38 cellular contexts compared by ENCODE assay signal in the genomic region with DNA sequence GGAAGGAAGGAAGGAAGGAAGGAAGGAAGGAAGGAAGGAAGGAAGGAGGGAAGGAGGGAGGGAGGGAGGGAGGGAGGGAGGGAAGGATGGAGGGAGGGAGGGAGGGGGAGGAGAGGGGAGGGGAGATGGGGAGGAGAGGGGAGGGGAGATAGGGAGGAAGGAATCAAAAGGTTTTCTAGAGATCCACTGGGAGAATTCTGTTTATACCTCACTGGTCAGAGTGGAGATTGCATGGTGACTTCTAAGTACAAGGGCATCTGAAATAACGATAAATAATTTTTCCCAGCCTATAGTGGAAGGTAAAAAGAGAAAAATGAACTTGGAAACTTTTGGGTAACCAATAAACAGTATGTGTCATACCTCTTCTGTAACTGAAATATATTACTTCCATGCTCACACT. TPM values are rescaled to one million over a fixed set of nuclear protein-coding genes. Genes with fewer than 3 reads are reported as not detected.
"Had no signal": no experiment of that assay in that cellular context is flagged by ENCODE, and none has a peak within 500 bp of the region (broad histone marks: within the 10 kb centered on the region; RNA-seq: fewer than 3 reads in every experiment).

No MANE protein-coding gene starts in this region.

- H3K4me1 ChIP-seq: adrenal gland, body of pancreas, breast epithelium had no signal

- H3K36me3 ChIP-seq: adrenal gland, brain microvascular endothelial cell, breast epithelium had no signal

- H3K4me3 ChIP-seq: adrenal gland, body of pancreas, breast epithelium had no signal

- H3K27ac ChIP-seq: adrenal gland, body of pancreas, brain microvascular endothelial cell, breast epithelium, VCaP had no signal

- H3K4me1 Mint-ChIP-seq: activated B cell treated with CpG ODN at 0.5 μM for 24 hours; activated CD4-positive, alpha-beta T cell treated with anti-CD3 and anti-CD28 coated beads, Interleukin-2, amount 10 ng/mL, durations not matched to agents 24 days and 14 days; activated naive CD8-positive, alpha-beta T cell treated with anti-CD3 and anti-CD28 coated beads for 36 hours; activated T-helper 17 cell treated with anti-CD3 and anti-CD28 coated beads, Interleukin-2, amount 50 U/mL, for 72 hours; central memory CD8-positive, alpha-beta T cell had no signal

- H3K36me3 Mint-ChIP-seq: activated CD4-positive, alpha-beta memory T cell treated with anti-CD3 and anti-CD28 coated beads for 36 hours; activated naive CD4-positive, alpha-beta T cell treated with anti-CD3 and anti-CD28 coated beads, Interleukin-2, amount 50 U/mL, for 72 hours had no signal

- ATAC-seq: activated CD8-positive, alpha-beta T cell treated with anti-CD3 and anti-CD28 coated beads for 36 hours; activated naive CD4-positive, alpha-beta T cell treated with anti-CD3 and anti-CD28 coated beads, Interleukin-2, amount 50 U/mL, for 72 hours; activated T-cell treated with anti-CD3 and anti-CD28 coated beads, Interleukin-2, amount 50 U/mL, for 4 hours; activated T-cell treated with anti-CD3 and anti-CD28 coated beads, Interleukin-2, amount 50 U/mL, for 72 hours; activated T-helper 17 cell treated with anti-CD3 and anti-CD28 coated beads, Interleukin-2, amount 50 U/mL, for 72 hours; body of pancreas had no signal

- DNase-seq: activated B cell treated with CpG ODN at 0.5 μM for 24 hours; activated CD4-positive, alpha-beta memory T cell treated with anti-CD3 and anti-CD28 coated beads for 36 hours; activated CD4-positive, alpha-beta T cell treated with anti-CD3 and anti-CD28 coated beads for 4 hours; activated CD4-positive, alpha-beta T cell treated with anti-CD3 and anti-CD28 coated beads, Interleukin-2, amount 10 ng/mL, durations not matched to agents 24 days and 14 days; activated CD4-positive, alpha-beta T cell treated with anti-CD3 and anti-CD28 coated beads, Interleukin-2, amount 50 U/mL, for 1 hour; activated CD4-positive, alpha-beta T cell treated with anti-CD3 and anti-CD28 coated beads, Interleukin-2, amount 50 U/mL, for 4 hours; activated CD4-positive, CD25-positive, alpha-beta regulatory T cell treated with anti-CD3 and anti-CD28 coated beads, Interleukin-2, amount 50 U/mL, for 72 hours; activated CD8-positive, alpha-beta memory T cell treated with anti-CD3 and anti-CD28 coated beads, Interleukin-2, amount 50 U/mL, for 4 hours; activated CD8-positive, alpha-beta T cell treated with anti-CD3 and anti-CD28 coated beads for 36 hours; activated effector memory CD4-positive, alpha-beta T cell treated with anti-CD3 and anti-CD28 coated beads, Interleukin-2, amount 50 U/mL, for 16 hours; activated gamma-delta T cell treated with Interleukin-2 at 50 U/mL for 16 hours; activated naive CD4-positive, alpha-beta T cell; activated naive CD4-positive, alpha-beta T cell treated with anti-CD3 and anti-CD28 coated beads for 36 hours; activated naive CD4-positive, alpha-beta T cell treated with anti-CD3 and anti-CD28 coated beads, Interleukin-2, amount 50 U/mL, for 16 hours; activated naive CD8-positive, alpha-beta T cell treated with anti-CD3 and anti-CD28 coated beads for 36 hours; activated T-cell treated with anti-CD3 and anti-CD28 coated beads for 4 hours; activated T-cell treated with anti-CD3 and anti-CD28 coated beads, Interleukin-2, amount 50 U/mL, for 1 hour; activated T-cell treated with anti-CD3 and anti-CD28 coated beads, Interleukin-2, amount 50 U/mL, for 4 hours; activated T-cell treated with anti-CD3 and anti-CD28 coated beads, Interleukin-2, amount 50 U/mL, for 72 hours; adrenal gland; amniotic stem cell; aorta; body of pancreas; brain microvascular endothelial cell; cerebellar nuclear complex; T-helper 2 cell; T-helper 9 cell had no signal

- H3K27ac Mint-ChIP-seq: activated B cell treated with CpG ODN at 0.5 μM for 24 hours; activated CD4-positive, alpha-beta memory T cell treated with anti-CD3 and anti-CD28 coated beads for 36 hours; activated CD4-positive, alpha-beta T cell treated with anti-CD3 and anti-CD28 coated beads, Interleukin-2, amount 10 ng/mL, durations not matched to agents 24 days and 14 days; activated CD8-positive, alpha-beta T cell treated with anti-CD3 and anti-CD28 coated beads for 36 hours; activated naive CD4-positive, alpha-beta T cell treated with anti-CD3 and anti-CD28 coated beads for 36 hours; activated naive CD4-positive, alpha-beta T cell treated with anti-CD3 and anti-CD28 coated beads, Interleukin-2, amount 50 U/mL, for 72 hours; activated naive CD8-positive, alpha-beta T cell treated with anti-CD3 and anti-CD28 coated beads for 36 hours; activated T-cell treated with anti-CD3 and anti-CD28 coated beads, Interleukin-2, amount 50 U/mL, for 72 hours; activated T-helper 1 cell treated with anti-CD3 and anti-CD28 coated beads, Interleukin-12 subunit alpha, Interleukin-12 subunit beta, Interleukin-2, Interleukin-4 antibody, amounts not matched to agents 30 ng/mL and 10 ng/mL and 1 ng/mL, durations not matched to agents 14 hours and 24 hours and 36 hours; activated T-helper 17 cell treated with anti-CD3 and anti-CD28 coated beads, Interleukin-2, amount 50 U/mL, for 72 hours; T-helper 1 cell treated with Interleukin-12 subunit alpha and Interleukin-12 subunit beta and Interleukin-4 antibody, amounts not matched to agents 30 μg/mL and 1 μg/mL, for 36 hours; T-helper 2 cell treated with Interferon-gamma antibody and Interleukin-4, amounts not matched to agents 5 μg/mL and 100 μg/mL, for 36 hours had no signal

- H3K27me3 ChIP-seq: adrenal gland, body of pancreas, brain microvascular endothelial cell, breast epithelium had no signal

- H3K9me3 ChIP-seq: adrenal gland, body of pancreas, breast epithelium had no signal

- FAIRE-seq: astrocyte, TTC549 had no signal

- H3K9me3 Mint-ChIP-seq: activated B cell treated with CpG ODN at 0.5 μM for 24 hours; activated CD4-positive, alpha-beta memory T cell treated with anti-CD3 and anti-CD28 coated beads for 36 hours; activated CD4-positive, alpha-beta T cell treated with anti-CD3 and anti-CD28 coated beads, Interleukin-2, amount 10 ng/mL, durations not matched to agents 24 days and 14 days; activated CD8-positive, alpha-beta T cell treated with anti-CD3 and anti-CD28 coated beads for 36 hours; activated naive CD4-positive, alpha-beta T cell treated with anti-CD3 and anti-CD28 coated beads for 36 hours; activated naive CD4-positive, alpha-beta T cell treated with anti-CD3 and anti-CD28 coated beads, Interleukin-2, amount 50 U/mL, for 72 hours; activated naive CD8-positive, alpha-beta T cell treated with anti-CD3 and anti-CD28 coated beads for 36 hours; activated T-cell treated with anti-CD3 and anti-CD28 coated beads, Interleukin-2, amount 50 U/mL, for 4 hours; activated T-cell treated with anti-CD3 and anti-CD28 coated beads, Interleukin-2, amount 50 U/mL, for 72 hours; activated T-helper 1 cell treated with anti-CD3 and anti-CD28 coated beads, Interleukin-12 subunit alpha, Interleukin-12 subunit beta, Interleukin-2, Interleukin-4 antibody, amounts not matched to agents 30 ng/mL and 10 ng/mL and 1 ng/mL, durations not matched to agents 14 hours and 24 hours and 36 hours; central memory CD8-positive, alpha-beta T cell; T-helper 1 cell treated with Interleukin-12 subunit alpha and Interleukin-12 subunit beta and Interleukin-4 antibody, amounts not matched to agents 30 μg/mL and 1 μg/mL, for 36 hours; T-helper 2 cell treated with Interferon-gamma antibody and Interleukin-4, amounts not matched to agents 5 μg/mL and 100 μg/mL, for 36 hours had no signal

- H3K4me3 Mint-ChIP-seq: activated B cell treated with CpG ODN at 0.5 μM for 24 hours; activated CD4-positive, alpha-beta memory T cell treated with anti-CD3 and anti-CD28 coated beads for 36 hours; activated CD4-positive, alpha-beta T cell treated with anti-CD3 and anti-CD28 coated beads, Interleukin-2, amount 10 ng/mL, durations not matched to agents 24 days and 14 days; activated CD8-positive, alpha-beta T cell treated with anti-CD3 and anti-CD28 coated beads for 36 hours; activated naive CD4-positive, alpha-beta T cell treated with anti-CD3 and anti-CD28 coated beads for 36 hours; activated naive CD8-positive, alpha-beta T cell treated with anti-CD3 and anti-CD28 coated beads for 36 hours; activated T-cell treated with anti-CD3 and anti-CD28 coated beads, Interleukin-2, amount 50 U/mL, for 4 hours; activated T-cell treated with anti-CD3 and anti-CD28 coated beads, Interleukin-2, amount 50 U/mL, for 72 hours; activated T-helper 1 cell treated with anti-CD3 and anti-CD28 coated beads, Interleukin-12 subunit alpha, Interleukin-12 subunit beta, Interleukin-2, Interleukin-4 antibody, amounts not matched to agents 30 ng/mL and 10 ng/mL and 1 ng/mL, durations not matched to agents 14 hours and 24 hours and 36 hours; activated T-helper 17 cell treated with anti-CD3 and anti-CD28 coated beads, Interleukin-2, amount 50 U/mL, for 72 hours; central memory CD8-positive, alpha-beta T cell; T-helper 1 cell treated with Interleukin-12 subunit alpha and Interleukin-12 subunit beta and Interleukin-4 antibody, amounts not matched to agents 30 μg/mL and 1 μg/mL, for 36 hours; T-helper 2 cell treated with Interferon-gamma antibody and Interleukin-4, amounts not matched to agents 5 μg/mL and 100 μg/mL, for 36 hours had no signal

RNA-seq across cellular contexts. Expression of gene FMO2, which starts 10.2 kb away (rescaled TPM):
- total RNA-seq: activated B cell treated with CpG ODN at 0.5 μM for 24 hours; activated CD4-positive, alpha-beta memory T cell treated with anti-CD3 and anti-CD28 coated beads for 36 hours; activated CD4-positive, alpha-beta T cell treated with anti-CD3 and anti-CD28 coated beads, Interleukin-2, amount 10 ng/mL, durations not matched to agents 24 days and 14 days; activated CD8-positive, alpha-beta memory T cell treated with anti-CD3 and anti-CD28 coated beads for 36 hours; activated CD8-positive, alpha-beta T cell treated with anti-CD3 and anti-CD28 coated beads for 36 hours; activated naive CD4-positive, alpha-beta T cell treated with anti-CD3 and anti-CD28 coated beads for 36 hours; activated naive CD4-positive, alpha-beta T cell treated with anti-CD3 and anti-CD28 coated beads, Interleukin-2, amount 50 U/mL, for 72 hours; activated naive CD8-positive, alpha-beta T cell treated with anti-CD3 and anti-CD28 coated beads for 36 hours; activated T-cell treated with anti-CD3 and anti-CD28 coated beads, Interleukin-2, amount 50 U/mL, for 72 hours; activated T-helper 1 cell treated with anti-CD3 and anti-CD28 coated beads, Interleukin-12 subunit alpha, Interleukin-12 subunit beta, Interleukin-2, Interleukin-4 antibody, amounts not matched to agents 30 ng/mL and 10 ng/mL and 1 ng/mL, durations not matched to agents 14 hours and 24 hours and 36 hours; activated T-helper 17 cell treated with anti-CD3 and anti-CD28 coated beads, Interleukin-2, amount 50 U/mL, for 72 hours; astrocyte had no signal
